ENCODE assay signal across 1 cellular context in genomic region chr11:67400942-67401494, GRCh38.
TF ChIP-seq lines count a peak whose summit lies in the region.

No MANE protein-coding gene starts in this region.

TF ChIP-seq in HCT116, 20 proteins besides CTCF, POLR2A, EP300 and RAD21:
- peak; percentile 48; the same call in 1 of the 2 replicates for TF ChIP-seq ZFX (IDR thresholded peaks at IDR 0.05)
- TF ChIP-seq ZBTB33 (IDR thresholded peaks at IDR 0.05; ENCODE audit: extremely low read depth, insufficient replicate concordance, low read length) = no peak
